In genomic region chrX:137234651-137235402, GRCh38 we compare ENCODE assay signal across 23 cellular contexts.
DNase-seq lines count a peak whose midpoint lies in the region; ATAC-seq and TF ChIP-seq lines count a peak whose summit lies in the region.
"Had no signal": no experiment of that assay in that cellular context is flagged by ENCODE, and none has a peak within 500 bp of the region (broad histone marks: within the 10 kb centered on the region; RNA-seq: fewer than 3 reads in every experiment).

No MANE protein-coding gene starts in this region.

- H3K9me3 Mint-ChIP-seq in activated naive CD4-positive, alpha-beta T cell treated with anti-CD3 and anti-CD28 coated beads for 36 hours: no peaks in the 10 kb centered on the region
- no peaks in the 10 kb centered on the region for H3K9me3 Mint-ChIP-seq in naive thymus-derived CD4-positive, alpha-beta T cell
- H3K9me3 Mint-ChIP-seq: activated CD4-positive, alpha-beta memory T cell treated with anti-CD3 and anti-CD28 coated beads for 36 hours; CD14-positive monocyte had no signal

- no peak overlapping the region for H3K4me3 Mint-ChIP-seq in activated naive CD4-positive, alpha-beta T cell treated with anti-CD3 and anti-CD28 coated beads for 36 hours
- no peak overlapping the region for H3K4me3 Mint-ChIP-seq in T-helper 17 cell
- H3K4me3 Mint-ChIP-seq in naive thymus-derived CD4-positive, alpha-beta T cell: peak overlapping the region in 9 of 10 donors; percentile 63 to 85 (median 73)
- H3K4me3 Mint-ChIP-seq: activated CD4-positive, alpha-beta memory T cell treated with anti-CD3 and anti-CD28 coated beads for 36 hours; CD14-positive monocyte had no signal

- ATAC-seq in T-helper 17 cell (peak; percentile 37), psoas muscle (no peak)
- peak; percentile 63 for ATAC-seq in naive thymus-derived CD4-positive, alpha-beta T cell

- POLR2A ChIA-PET in naive thymus-derived CD4-positive, alpha-beta T cell (lab: Charles Lee): no interaction called here

- no peaks in the 10 kb centered on the region for H3K36me3 Mint-ChIP-seq in activated naive CD4-positive, alpha-beta T cell treated with anti-CD3 and anti-CD28 coated beads for 36 hours (ENCODE audit: low read depth)
- H3K36me3 Mint-ChIP-seq in T-helper 17 cell (ENCODE audit: low read depth): no peaks in the 10 kb centered on the region
- no peaks in the 10 kb centered on the region for H3K36me3 Mint-ChIP-seq in naive thymus-derived CD4-positive, alpha-beta T cell
- H3K36me3 Mint-ChIP-seq: activated CD4-positive, alpha-beta memory T cell treated with anti-CD3 and anti-CD28 coated beads for 36 hours; CD14-positive monocyte had no signal

- H3K9me3 ChIP-seq in KOPT-K1 (ENCODE audit: insufficient read depth, low read length, poor library complexity, severe bottlenecking): no peaks in the 10 kb centered on the region
- no peaks in the 10 kb centered on the region for H3K9me3 ChIP-seq in T-helper 17 cell (ENCODE audit: control insufficient read depth, low read length, poor library complexity, severe bottlenecking)
- H3K9me3 ChIP-seq in naive thymus-derived CD4-positive, alpha-beta T cell (ENCODE audit: control insufficient read depth in 2 of 3, low read length in 3 of 3): no peaks in the 10 kb centered on the region
- no peaks in the 10 kb centered on the region for H3K9me3 ChIP-seq in psoas muscle
- H3K9me3 ChIP-seq: neutrophil, stomach, tibial nerve had no signal

- 56 to 68% (median 60%) methylated on average over 6 of the region's 6 CpGs for WGBS in psoas muscle, 3 donors

- H3K27ac ChIP-seq in KOPT-K1 (ENCODE audit: low read depth, low read length, poor library complexity, severe bottlenecking) (peak overlapping the region; percentile 68), psoas muscle (no peak overlapping the region)
- H3K27ac ChIP-seq in naive thymus-derived CD4-positive, alpha-beta T cell (ENCODE audit: low read depth, low read length): peak overlapping the region; percentile 38
- H3K27ac ChIP-seq: dorsolateral prefrontal cortex, neutrophil, stomach, tibial nerve had no signal

- no peaks in the 10 kb centered on the region for H3K27me3 ChIP-seq in naive thymus-derived CD4-positive, alpha-beta T cell (ENCODE audit: control insufficient read depth in 2 of 2, insufficient read depth in 2 of 2, low read length in 2 of 2)
- H3K27me3 ChIP-seq in psoas muscle (ENCODE audit: insufficient read depth in 3 of 3, low read length in 2 of 3): peaks cover 0 to 10% (median 0%) of the 10 kb centered on the region in 3 donors
- H3K27me3 ChIP-seq: neutrophil had no signal

- no peak for TF ChIP-seq CTCF in psoas muscle (IDR thresholded peaks at IDR 0.05)

- CTCF ChIA-PET in activated naive CD4-positive, alpha-beta T cell treated with anti-CD3 and anti-CD28 coated beads for 36 hours (lab: Charles Lee): no interaction called here
- CTCF ChIA-PET in naive thymus-derived CD4-positive, alpha-beta T cell (lab: Charles Lee): no interaction called here

- no peaks in the 10 kb centered on the region for H3K36me3 ChIP-seq in KOPT-K1 (ENCODE audit: insufficient read depth, low read length)
- H3K36me3 ChIP-seq in naive thymus-derived CD4-positive, alpha-beta T cell (ENCODE audit: control insufficient read depth in 2 of 3, insufficient read depth in 3 of 3, low read length in 3 of 3): no peaks in the 10 kb centered on the region
- H3K36me3 ChIP-seq in psoas muscle (ENCODE audit: insufficient read depth in 1 of 2, low read depth in 1 of 2): no peaks in the 10 kb centered on the region
- H3K36me3 ChIP-seq: neutrophil, stomach, tibial nerve had no signal

- peak; percentile 15 for DNase-seq in activated naive CD4-positive, alpha-beta T cell treated with anti-CD3 and anti-CD28 coated beads for 36 hours
- DNase-seq in activated naive CD4-positive, alpha-beta T cell treated with Interleukin-2 at 50 U/mL for 16 hours: no peak
- DNase-seq in T-helper 17 cell: no peak
- DNase-seq in naive thymus-derived CD4-positive, alpha-beta T cell: peak in 7 of 9 donors; percentile 7 to 50 (median 35)
- no peak for DNase-seq in psoas muscle
- DNase-seq in epidermal melanocyte (ENCODE audit: insufficient read length, low spot score): no peak
- no peak for DNase-seq in NCI-H1092 (lab: John Stamatoyannopoulos, UW)
- DNase-seq: activated CD4-positive, alpha-beta memory T cell treated with anti-CD3 and anti-CD28 coated beads for 36 hours; activated effector memory CD4-positive, alpha-beta T cell treated with anti-CD3 and anti-CD28 coated beads, Interleukin-2, amount 50 U/mL, for 16 hours; anterior cingulate cortex; caudate nucleus; dorsolateral prefrontal cortex; HCEC 1CT; NCI-H1417 treated with DMSO at 0.1 percent for 48 hours; NCI-H2171 treated with DMSO at 0.1 percent for 48 hours; NCI-H524 treated with DMSO at 0.1 percent for 48 hours; stomach had no signal

- intact Hi-C loops in activated naive CD4-positive, alpha-beta T cell treated with anti-CD3 and anti-CD28 coated beads for 36 hours (cut with micrococcal nuclease): no loop called here
- intact Hi-C loops in naive thymus-derived CD4-positive, alpha-beta T cell (cut with micrococcal nuclease): loop anchor here in 1 of 2 donors (10.0 kb wide), 1 partner anchor 60 kb away; no protein-coding TSS in a partner anchor
- intact Hi-C loops in psoas muscle (cut with DNase I): no loop called here

- H3K27ac Mint-ChIP-seq in activated naive CD4-positive, alpha-beta T cell treated with anti-CD3 and anti-CD28 coated beads for 36 hours: no peak overlapping the region
- no peak overlapping the region for H3K27ac Mint-ChIP-seq in T-helper 17 cell
- peak overlapping the region; percentile 38 to 95 (median 89) for H3K27ac Mint-ChIP-seq in naive thymus-derived CD4-positive, alpha-beta T cell
- H3K27ac Mint-ChIP-seq: activated CD4-positive, alpha-beta memory T cell treated with anti-CD3 and anti-CD28 coated beads for 36 hours; CD14-positive monocyte; progenitor cell of endocrine pancreas had no signal

- H3K4me1 ChIP-seq in naive thymus-derived CD4-positive, alpha-beta T cell (ENCODE audit: control insufficient read depth in 2 of 2, insufficient read depth in 2 of 2, low read length in 2 of 2): peaks cover 0 to 36% of the 10 kb centered on the region in 2 donors
- H3K4me1 ChIP-seq in psoas muscle: no peaks in the 10 kb centered on the region
- H3K4me1 ChIP-seq: stomach, tibial nerve had no signal

- H3K27me3 Mint-ChIP-seq in activated naive CD4-positive, alpha-beta T cell treated with anti-CD3 and anti-CD28 coated beads for 36 hours (ENCODE audit: low read depth): no peaks in the 10 kb centered on the region
- H3K27me3 Mint-ChIP-seq in T-helper 17 cell: peaks cover 4% of the 10 kb centered on the region
- no peaks in the 10 kb centered on the region for H3K27me3 Mint-ChIP-seq in naive thymus-derived CD4-positive, alpha-beta T cell
- H3K27me3 Mint-ChIP-seq: activated CD4-positive, alpha-beta memory T cell treated with anti-CD3 and anti-CD28 coated beads for 36 hours; progenitor cell of endocrine pancreas had no signal

- H3K4me3 ChIP-seq in naive thymus-derived CD4-positive, alpha-beta T cell (ENCODE audit: low read length): no peak overlapping the region
- H3K4me3 ChIP-seq in psoas muscle: no peak overlapping the region
- H3K4me3 ChIP-seq: dorsolateral prefrontal cortex, lung, stomach, tibial nerve had no signal

- peaks cover 32% of the 10 kb centered on the region for H3K4me1 Mint-ChIP-seq in activated naive CD4-positive, alpha-beta T cell treated with anti-CD3 and anti-CD28 coated beads for 36 hours (ENCODE audit: low read depth)
- no peaks in the 10 kb centered on the region for H3K4me1 Mint-ChIP-seq in T-helper 17 cell
- peaks cover 0 to 72% (median 53%) of the 10 kb centered on the region in 7 donors for H3K4me1 Mint-ChIP-seq in naive thymus-derived CD4-positive, alpha-beta T cell
- H3K4me1 Mint-ChIP-seq: CD14-positive monocyte had no signal

Comparison
In these comparisons a context has a peak if more than half of its experiments do, and no peak if none do; other contexts are left out.
1. DNase-seq: peak in activated naive CD4-positive, alpha-beta T cell treated with anti-CD3 and anti-CD28 coated beads for 36 hours (single experiment) and naive thymus-derived CD4-positive, alpha-beta T cell (7 of 9); none in activated naive CD4-positive, alpha-beta T cell treated with Interleukin-2 at 50 U/mL for 16 hours (single experiment), T-helper 17 cell (0 of 3), psoas muscle (0 of 2), epidermal melanocyte (single experiment) and NCI-H1092 (single experiment).
2. H3K27ac Mint-ChIP-seq: peak in naive thymus-derived CD4-positive, alpha-beta T cell (9 of 9); none in activated naive CD4-positive, alpha-beta T cell treated with anti-CD3 and anti-CD28 coated beads for 36 hours (single experiment) and T-helper 17 cell (single experiment).
3. H3K4me3 Mint-ChIP-seq: peak in naive thymus-derived CD4-positive, alpha-beta T cell (9 of 10); none in activated naive CD4-positive, alpha-beta T cell treated with anti-CD3 and anti-CD28 coated beads for 36 hours (single experiment) and T-helper 17 cell (single experiment).
4. ATAC-seq: peak in T-helper 17 cell (single experiment) and naive thymus-derived CD4-positive, alpha-beta T cell (single experiment); none in psoas muscle (0 of 4).